In the genomic region with DNA sequence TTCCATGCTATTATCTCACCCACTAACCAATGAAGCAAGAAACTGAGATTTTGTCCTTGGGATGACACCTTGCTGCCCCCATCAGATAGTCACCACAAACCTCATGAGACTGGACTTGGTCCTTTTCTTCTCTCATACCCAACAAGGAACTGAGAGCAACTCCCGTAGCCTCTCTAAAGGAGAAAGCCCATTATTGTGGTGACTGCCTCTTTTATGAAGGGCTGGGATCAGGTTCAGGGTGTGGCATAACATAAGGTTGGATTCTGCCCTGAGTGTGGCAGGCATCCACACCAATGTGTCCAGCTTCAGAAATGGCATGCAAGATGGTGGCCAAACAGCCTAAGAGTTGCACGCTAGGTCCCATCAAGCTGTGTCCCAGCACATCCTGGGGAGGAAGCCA, we compare ENCODE assay signal across 22 cellular contexts. TPM values are rescaled to one million over a fixed set of nuclear protein-coding genes. Genes with fewer than 3 reads are reported as not detected.
A peak's percentile ranks its signal among the peaks of the same experiment; 100 is the strongest.
DNase-seq lines count a peak whose midpoint lies in the region; ATAC-seq, FAIRE-seq and TF ChIP-seq lines count a peak whose summit lies in the region.
"Had no signal": no experiment of that assay in that cellular context is flagged by ENCODE, and none has a peak within 500 bp of the region (broad histone marks: within the 10 kb centered on the region; RNA-seq: fewer than 3 reads in every experiment).

No MANE protein-coding gene starts in this region.

- H4K20me1 ChIP-seq in HepG2 (ENCODE audit: insufficient read depth, low read length): no peaks in the 10 kb centered on the region
- H4K20me1 ChIP-seq: BLaER1 treated with 17β-estradiol and CSF1 and Interleukin-3, amounts not matched to agents 10 nM and 100 nM had no signal

- no TSS peak for BruUV-seq in HepG2 (replicated peaks; lab: Mats Ljungman, UMichigan)

- no peak for FAIRE-seq in HepG2 (lab: Jason Lieb, UNC)
- FAIRE-seq: A549, D721Med had no signal

- CTCF ChIA-PET in HepG2 (lab: Yijun Ruan, JAX; ENCODE audit: low intra/inter-chr PET ratio, low total read pairs): no interaction called here

- H3K9me3 ChIP-seq in HepG2 (ENCODE audit: low read length) (no peaks in the 10 kb centered on the region), right lobe of liver (no peaks in the 10 kb centered on the region), RWPE2 (ENCODE audit: severe bottlenecking) (no peaks in the 10 kb centered on the region)
- H3K9me3 ChIP-seq: A549, HAP-1 had no signal

- DNase-seq in HepG2 (ENCODE audit: low spot score) (no peak), right lobe of liver (no peak), RWPE2 (ENCODE audit: low spot score) (no peak), left colon (no peak)
- DNase-seq in stimulated activated CD4-positive, alpha-beta T cell treated with anti-CD3 and anti-CD28 coated beads, Interleukin-4, amount 100 ng/mL, for 4 hours: no peak
- DNase-seq: CD4-positive, alpha-beta T cell; GOT3; HFFc6; NCI-H1092; NCI-H1417 treated with DMSO at 0.1 percent for 48 hours; NCI-H1694 treated with DMSO at 0.1 percent for 48 hours; NCI-H446 treated with DMSO at 0.1 percent for 48 hours; NCI-H526 had no signal

- H2AFZ ChIP-seq in HepG2 (ENCODE audit: low read length): no peak overlapping the region

- H3K36me3 ChIP-seq in HepG2 (replicated peaks in 1 of 2; ENCODE audit: control insufficient read depth in 1 of 2, insufficient read depth in 2 of 2, low read length in 2 of 2) (no peaks in the 10 kb centered on the region), right lobe of liver (no peaks in the 10 kb centered on the region), RWPE2 (ENCODE audit: low read depth) (no peaks in the 10 kb centered on the region)
- H3K36me3 ChIP-seq: BLaER1 treated with 17β-estradiol and CSF1 and Interleukin-3, amounts not matched to agents 10 nM and 100 nM; HAP-1 had no signal

- H3K4me2 ChIP-seq in HepG2 (ENCODE audit: low read depth, low read length): no peak overlapping the region
- H3K4me2 ChIP-seq: A549, KMS-11 had no signal

- intact Hi-C loops in HepG2 (cut with micrococcal nuclease; ENCODE audit: unreplicated experiment) (loop anchor here (10.0 kb wide), 1 partner anchor 86 kb away; no protein-coding TSS in a partner anchor), right lobe of liver (cut with DNase I) (no loop called here), left colon (cut with DNase I, micrococcal nuclease) (no loop called here)

- POLR2A ChIA-PET in HepG2 (lab: Yijun Ruan, JAX): interaction anchor here (1.4 kb wide), 1 partner anchor 16 kb away, joined by 3 read pairs; no protein-coding TSS in a partner anchor

- no peak for TF ChIP-seq CTCF in HepG2 (CRISPR knock-in tag; IDR thresholded peaks at IDR 0.05)
- no peak for TF ChIP-seq CTCF in right lobe of liver (IDR thresholded peaks at IDR 0.05)
- TF ChIP-seq CTCF in RWPE2 (IDR thresholded peaks at IDR 0.05; ENCODE audit: poor library complexity, severe bottlenecking): no peak

- no peak overlapping the region for H3K9ac ChIP-seq in HepG2 (ENCODE audit: insufficient read depth, low read depth, low read length)
- H3K9ac ChIP-seq: BLaER1 treated with 17β-estradiol and CSF1 and Interleukin-3, amounts not matched to agents 10 nM and 100 nM; KMS-11 had no signal

- WGBS in HepG2 (ENCODE audit: low lambda C conversion rate): 100% methylated on average over 2 of the region's 2 CpGs
- 89% methylated on average over 1 of the region's 2 CpGs for WGBS in right lobe of liver (ENCODE audit: insufficient coverage, low coverage, low lambda C conversion rate, missing lambda C conversion rate)

- in situ Hi-C loops in HepG2 (cut with HindIII; ENCODE audit: extremely low pct_ligation_motif_present, low pct_unique_long_range_greater_than_20kb): no loop called here

- H3K4me3 ChIP-seq in HepG2 (replicated peaks in 1 of 3; ENCODE audit: insufficient read depth in 1 of 3, low read depth in 2 of 3, low read length in 3 of 3) (no peak overlapping the region), right lobe of liver (no peak overlapping the region), RWPE2 (ENCODE audit: severe bottlenecking) (no peak overlapping the region)
- H3K4me3 ChIP-seq: A549; BLaER1 treated with 17β-estradiol and CSF1 and Interleukin-3, amounts not matched to agents 10 nM and 100 nM; HAP-1 had no signal

- TF ChIP-seq POLR2A in HepG2 (IDR thresholded peaks at IDR 0.05; ENCODE audit: insufficient read depth in 1 of 2, low read depth in 2 of 2, low read length in 2 of 2) (no peak), right lobe of liver (IDR thresholded peaks at IDR 0.05) (no peak)

- no peak for TF ChIP-seq RAD21 in HepG2 (CRISPR knock-in tag; IDR thresholded peaks at IDR 0.05)

- no peak for TF ChIP-seq EP300 in HepG2 (IDR thresholded peaks at IDR 0.05; ENCODE audit: low read depth in 2 of 2, low read length in 2 of 2)
- no peak for TF ChIP-seq EP300 in HepG2 (CRISPR knock-in tag; IDR thresholded peaks at IDR 0.05; ENCODE audit: borderline replicate concordance)

- H3K27ac ChIP-seq in HepG2 (ENCODE audit: extremely low read length, insufficient read depth, low read length) (no peak overlapping the region), right lobe of liver (no peak overlapping the region), RWPE2 (ENCODE audit: poor library complexity, severe bottlenecking) (peak overlapping the region; percentile 43)
- H3K27ac ChIP-seq: A549; BLaER1 treated with 17β-estradiol and CSF1 and Interleukin-3, amounts not matched to agents 10 nM and 100 nM; KMS-11; RWPE1 had no signal

- ATAC-seq in HepG2 (no peak), right lobe of liver (no peak), RWPE2 (ENCODE audit: low read depth) (no peak), left colon (peak; percentile 87), HG02840 (IDR thresholded peaks at IDR 0.05; ENCODE audit: low FRiP score, unreplicated experiment) (no peak), GM18519 (IDR thresholded peaks at IDR 0.05; ENCODE audit: low FRiP score, unreplicated experiment) (no peak)
- ATAC-seq: A549 had no signal

- no peaks in the 10 kb centered on the region for H3K79me2 ChIP-seq in HepG2 (ENCODE audit: insufficient read depth, low read length)

- H3K27me3 ChIP-seq in HepG2 (ENCODE audit: control insufficient read depth in 1 of 2, insufficient read depth in 2 of 2, low read length in 2 of 2) (no peaks in the 10 kb centered on the region), right lobe of liver (no peaks in the 10 kb centered on the region), RWPE2 (ENCODE audit: insufficient read depth, poor library complexity, severe bottlenecking) (no peaks in the 10 kb centered on the region)
- H3K27me3 ChIP-seq: BLaER1 treated with 17β-estradiol and CSF1 and Interleukin-3, amounts not matched to agents 10 nM and 100 nM had no signal

- peaks cover 32% of the 10 kb centered on the region for H3K4me1 ChIP-seq in HepG2 (ENCODE audit: insufficient read depth, low read length)
- no peaks in the 10 kb centered on the region for H3K4me1 ChIP-seq in right lobe of liver
- H3K4me1 ChIP-seq in RWPE2 (ENCODE audit: insufficient read depth, poor library complexity, severe bottlenecking): peaks cover 19% of the 10 kb centered on the region
- H3K4me1 ChIP-seq: A549, HAP-1 had no signal

RNA-seq across cellular contexts. Expression of a gene that starts 1.3 kb away (rescaled TPM):
- total RNA-seq in HepG2 (2016; rRNA removed; fragmentation: Illumina TruSeq; extraction: Trizol): not detected in 2 replicates
- not detected in 2 replicates for total RNA-seq in HepG2 (2016; cell fraction: cytosol; rRNA removed; fragmentation: Illumina TruSeq; extraction: Trizol; ENCODE audit: low read depth)
- total RNA-seq in HepG2 (2016; cell fraction: insoluble cytoplasmic fraction; rRNA removed; fragmentation: Illumina TruSeq; extraction: Trizol): not detected in 2 replicates
- total RNA-seq in HepG2 (2016; cell fraction: membrane; rRNA removed; fragmentation: Illumina TruSeq; extraction: Trizol): not detected in 2 replicates
- not detected in 2 replicates for total RNA-seq in HepG2 (2016; cell fraction: nucleus; rRNA removed; fragmentation: Illumina TruSeq; extraction: Trizol)
- polyA plus RNA-seq in HepG2 (2011; rRNA removed): not detected in 2 replicates
- polyA plus RNA-seq in HepG2 (2011; cell fraction: cytosol; rRNA removed): not detected in 2 replicates
- not detected in 2 replicates for polyA plus RNA-seq in HepG2 (2011; cell fraction: nucleus; rRNA removed)
- polyA plus RNA-seq in HepG2 (2012): not detected in 2 replicates
- not detected in 2 replicates for polyA plus RNA-seq in HepG2 (2016; cell fraction: cytosol; fragmentation: Illumina TruSeq; extraction: Trizol; ENCODE audit: low read depth)
- polyA plus RNA-seq in HepG2 (2016; cell fraction: insoluble cytoplasmic fraction; fragmentation: Illumina TruSeq; extraction: Trizol; ENCODE audit: low read depth): not detected in 2 replicates
- not detected in 2 replicates for polyA plus RNA-seq in HepG2 (2016; cell fraction: membrane; fragmentation: Illumina TruSeq; extraction: Trizol; ENCODE audit: low read depth)
- not detected in 2 replicates for polyA plus RNA-seq in HepG2 (2016; cell fraction: nucleus; fragmentation: Illumina TruSeq; extraction: Trizol; ENCODE audit: insufficient read depth, low read depth)
- polyA minus RNA-seq in HepG2 (2011; rRNA and poly(A)+ RNA removed; ENCODE audit: low replicate concordance): not detected in 2 replicates
- not detected in 2 replicates for polyA minus RNA-seq in HepG2 (2011; cell fraction: cytosol; rRNA and poly(A)+ RNA removed)
- polyA minus RNA-seq in HepG2 (2011; cell fraction: nucleus; rRNA and poly(A)+ RNA removed): not detected in 2 replicates
- total RNA-seq in right lobe of liver: not detected
- not detected for total RNA-seq in left colon
- total RNA-seq: CD4-positive, alpha-beta T cell; HFFc6 had no signal
- polyA plus RNA-seq: A549, IgD-negative memory B cell had no signal

RNA-seq across cellular contexts. Expression of a gene that starts 5.0 kb away (rescaled TPM):
- total RNA-seq in HepG2 (2016; rRNA removed; fragmentation: Illumina TruSeq; extraction: Trizol) (0.07 TPM in 1 of 2 replicates, not detected in the other), right lobe of liver (not detected), left colon (not detected)
- not detected in 2 replicates for total RNA-seq in HepG2 (2016; cell fraction: cytosol; rRNA removed; fragmentation: Illumina TruSeq; extraction: Trizol; ENCODE audit: low read depth)
- total RNA-seq in HepG2 (2016; cell fraction: insoluble cytoplasmic fraction; rRNA removed; fragmentation: Illumina TruSeq; extraction: Trizol): 0.13 TPM in 1 of 2 replicates, not detected in the other
- total RNA-seq in HepG2 (2016; cell fraction: membrane; rRNA removed; fragmentation: Illumina TruSeq; extraction: Trizol): not detected in 2 replicates
- total RNA-seq in HepG2 (2016; cell fraction: nucleus; rRNA removed; fragmentation: Illumina TruSeq; extraction: Trizol): 0.50 and 0.60 TPM in 2 replicates
- 0.07 and 0.11 TPM in 2 replicates for polyA plus RNA-seq in HepG2 (2011; rRNA removed)
- 0.04 TPM in 1 of 2 replicates, not detected in the other for polyA plus RNA-seq in HepG2 (2011; cell fraction: cytosol; rRNA removed)
- 0.90 and 1.2 TPM in 2 replicates for polyA plus RNA-seq in HepG2 (2011; cell fraction: nucleus; rRNA removed)
- 0.07 TPM in 1 of 2 replicates, not detected in the other for polyA plus RNA-seq in HepG2 (2012)
- not detected in 2 replicates for polyA plus RNA-seq in HepG2 (2016; cell fraction: cytosol; fragmentation: Illumina TruSeq; extraction: Trizol; ENCODE audit: low read depth)
- not detected in 2 replicates for polyA plus RNA-seq in HepG2 (2016; cell fraction: insoluble cytoplasmic fraction; fragmentation: Illumina TruSeq; extraction: Trizol; ENCODE audit: low read depth)
- polyA plus RNA-seq in HepG2 (2016; cell fraction: membrane; fragmentation: Illumina TruSeq; extraction: Trizol; ENCODE audit: low read depth): not detected in 2 replicates
- polyA plus RNA-seq in HepG2 (2016; cell fraction: nucleus; fragmentation: Illumina TruSeq; extraction: Trizol; ENCODE audit: insufficient read depth, low read depth): 0.81 and 0.96 TPM in 2 replicates
- 0.09 and 0.16 TPM in 2 replicates for polyA minus RNA-seq in HepG2 (2011; rRNA and poly(A)+ RNA removed; ENCODE audit: low replicate concordance)
- polyA minus RNA-seq in HepG2 (2011; cell fraction: cytosol; rRNA and poly(A)+ RNA removed): not detected in 2 replicates
- 1.4 and 2.0 TPM in 2 replicates for polyA minus RNA-seq in HepG2 (2011; cell fraction: nucleus; rRNA and poly(A)+ RNA removed)
- total RNA-seq: HFFc6 had no signal
- polyA plus RNA-seq: A549, IgD-negative memory B cell had no signal
